In the genomic region with DNA sequence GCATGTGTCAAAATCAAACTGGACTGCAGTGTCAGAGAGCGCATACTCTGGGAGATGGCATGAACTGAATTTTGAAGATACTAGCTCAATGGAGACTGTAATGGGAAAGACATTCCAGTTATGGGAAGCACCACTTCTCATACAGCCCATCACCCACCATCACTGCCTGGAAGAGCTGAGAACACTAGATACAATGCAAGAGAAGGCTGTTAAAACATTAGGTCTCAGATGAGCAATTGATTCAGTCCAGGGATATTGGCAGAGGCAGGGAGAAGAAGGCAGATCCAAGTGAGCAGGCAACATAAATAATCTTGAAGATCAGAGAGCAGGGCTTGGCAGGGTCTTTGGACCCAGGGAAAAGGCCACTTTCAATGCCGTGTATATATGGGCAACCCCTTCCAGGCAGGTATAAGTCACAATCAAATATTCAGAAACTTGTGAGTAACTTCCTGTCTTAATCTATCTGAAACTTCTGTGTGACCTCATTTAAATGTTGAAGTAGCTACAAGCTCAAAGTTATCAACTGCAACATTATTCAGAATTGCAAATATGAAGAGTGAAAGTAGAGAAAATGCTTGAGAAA, we compare ENCODE assay signal across 14 cellular contexts.
DNase-seq lines count a peak whose midpoint lies in the region; ATAC-seq, FAIRE-seq and TF ChIP-seq lines count a peak whose summit lies in the region.
"Had no signal": no experiment of that assay in that cellular context is flagged by ENCODE, and none has a peak within 500 bp of the region (broad histone marks: within the 10 kb centered on the region; RNA-seq: fewer than 3 reads in every experiment).

No MANE protein-coding gene starts in this region.

- H3F3A ChIP-seq in OCI-LY1 (ENCODE audit: insufficient read depth, low read length): no peaks in the 10 kb centered on the region

- peak; percentile 33 for ATAC-seq in GM21381 (IDR thresholded peaks at IDR 0.05; ENCODE audit: unreplicated experiment)
- ATAC-seq in left colon: no peak
- no peak for ATAC-seq in right lobe of liver
- ATAC-seq: left ventricle myocardium superior, Panc1, upper lobe of right lung had no signal

- no peaks in the 10 kb centered on the region for H3K79me2 ChIP-seq in OCI-LY1 (ENCODE audit: insufficient read depth, low read length)

- intact Hi-C loops in left colon (cut with DNase I, micrococcal nuclease): loop anchor here (2.0 to 10.0 kb wide), 3 partner anchors 211 to 285 kb away; no protein-coding TSS in a partner anchor
- intact Hi-C loops in right lobe of liver (cut with DNase I): loop anchor here (5.0 kb wide), 2 partner anchors 281 to 286 kb away; no protein-coding TSS in a partner anchor
- intact Hi-C loops in testis (cut with DNase I; ENCODE audit: low total_unique reads): loop anchor here (5.0 kb wide), 1 partner anchor 286 kb away; no protein-coding TSS in a partner anchor

- no peak overlapping the region for H3K4me2 ChIP-seq in OCI-LY1 (ENCODE audit: low read length)

- H2AFZ ChIP-seq in OCI-LY1 (ENCODE audit: low read length): no peak overlapping the region

- TF ChIP-seq POLR2A in right lobe of liver (IDR thresholded peaks at IDR 0.05) (no peak), testis (IDR thresholded peaks at IDR 0.05) (no peak)

- H4K20me1 ChIP-seq in OCI-LY1 (ENCODE audit: insufficient read depth, low read length): no peaks in the 10 kb centered on the region

- H3K27ac ChIP-seq in OCI-LY1 (ENCODE audit: low read depth, low read length, poor library complexity, severe bottlenecking): peak overlapping the region; percentile 12
- H3K27ac ChIP-seq in right lobe of liver: no peak overlapping the region
- H3K27ac ChIP-seq in testis: no peak overlapping the region
- H3K27ac ChIP-seq: ovary, upper lobe of right lung had no signal

- H3K9ac ChIP-seq in OCI-LY1 (ENCODE audit: low read length): peak overlapping the region; percentile 1; the same call in 1 of the 2 replicates

- H3K4me3 ChIP-seq in OCI-LY1 (ENCODE audit: low read depth, low read length, poor library complexity, severe bottlenecking): no peak overlapping the region
- H3K4me3 ChIP-seq in fibroblast of mammary gland (ENCODE audit: control insufficient read depth, low read depth, low read length): no peak overlapping the region
- H3K4me3 ChIP-seq in right lobe of liver: no peak overlapping the region
- no peak overlapping the region for H3K4me3 ChIP-seq in testis
- H3K4me3 ChIP-seq: ovary, upper lobe of right lung had no signal

- FAIRE-seq in GM18507 (lab: Jason Lieb, UNC) (peak; percentile 45), frontal cortex (lab: Jason Lieb, UNC) (no peak)

- no peaks in the 10 kb centered on the region for H3K9me3 ChIP-seq in OCI-LY1 (ENCODE audit: low read length)
- H3K9me3 ChIP-seq in right lobe of liver: no peaks in the 10 kb centered on the region
- no peaks in the 10 kb centered on the region for H3K9me3 ChIP-seq in testis
- H3K9me3 ChIP-seq: Caco-2, ovary, upper lobe of right lung had no signal

- DNase-seq in GM18507 (ENCODE audit: extremely low spot score, insufficient read length, low read depth): no peak
- DNase-seq in fibroblast of mammary gland (ENCODE audit: low read depth): peak; percentile 16
- no peak for DNase-seq in left colon
- DNase-seq in right lobe of liver: no peak
- no peak for DNase-seq in testis
- DNase-seq in frontal cortex (ENCODE audit: low spot score in 2 of 2): no peak
- DNase-seq: Caco-2, left ventricle myocardium superior, NCI-H2081, ovary, upper lobe of right lung had no signal

- no peaks in the 10 kb centered on the region for H3K9me2 ChIP-seq in OCI-LY1 (ENCODE audit: low read depth, low read length)

- H3K4me1 ChIP-seq in OCI-LY1 (ENCODE audit: insufficient read depth, low read length, severe bottlenecking) (peaks cover 83% of the 10 kb centered on the region), right lobe of liver (no peaks in the 10 kb centered on the region), testis (no peaks in the 10 kb centered on the region)
- H3K4me1 ChIP-seq: Caco-2, upper lobe of right lung had no signal

- TF ChIP-seq CTCF in OCI-LY1 (IDR thresholded peaks at IDR 0.05; ENCODE audit: low read length): no peak
- TF ChIP-seq CTCF in fibroblast of mammary gland (conservative IDR thresholded peaks at IDR 0.05; ENCODE audit: control insufficient read depth, insufficient read depth, low read depth, low read length): no peak
- TF ChIP-seq CTCF in right lobe of liver (IDR thresholded peaks at IDR 0.05): no peak
- no peak for TF ChIP-seq CTCF in testis (IDR thresholded peaks at IDR 0.05)

- H3K36me3 ChIP-seq in OCI-LY1 (ENCODE audit: insufficient read depth, low read length): no peaks in the 10 kb centered on the region
- no peaks in the 10 kb centered on the region for H3K36me3 ChIP-seq in right lobe of liver
- no peaks in the 10 kb centered on the region for H3K36me3 ChIP-seq in testis (ENCODE audit: low read depth, missing control alignments)
- H3K36me3 ChIP-seq: ovary, upper lobe of right lung had no signal

- 39% methylated on average over 2 of the region's 2 CpGs for WGBS in right lobe of liver (ENCODE audit: insufficient coverage, low coverage, low lambda C conversion rate, missing lambda C conversion rate)
- 75 to 78% methylated on average over 2 of the region's 2 CpGs for WGBS in testis, 2 donors

- H3K27me3 ChIP-seq in OCI-LY1 (ENCODE audit: insufficient read depth, low read length) (no peaks in the 10 kb centered on the region), right lobe of liver (no peaks in the 10 kb centered on the region), testis (no peaks in the 10 kb centered on the region)
- H3K27me3 ChIP-seq: ovary, upper lobe of right lung had no signal
